8 cellular contexts compared by ENCODE assay signal in genomic region chr2:42828487-42829416, GRCh38. TPM values are rescaled to one million over a fixed set of nuclear protein-coding genes. Genes with fewer than 3 reads are reported as not detected.
DNase-seq lines count a peak whose midpoint lies in the region; ATAC-seq lines count a peak whose summit lies in the region.

No MANE protein-coding gene starts in this region.

- intact Hi-C loops in left colon (cut with DNase I, micrococcal nuclease) = loop anchor here in 1 of 2 donors (5.0 to 10.0 kb wide), 3 partner anchors 656 to 746 kb away; no protein-coding TSS in a partner anchor

- ATAC-seq in GM18502 (IDR thresholded peaks at IDR 0.05; ENCODE audit: poor library complexity, unreplicated experiment) (peak; percentile 87), HG03025 (IDR thresholded peaks at IDR 0.05; ENCODE audit: low FRiP score, unreplicated experiment) (peak; percentile 82), left colon (peak; percentile 88)

- DNase-seq in 8988T = peak; percentile 79
- peak; percentile 52 for DNase-seq in NCI-H226
- peak; percentile 46 for DNase-seq in activated CD4-positive, CD25-positive, alpha-beta regulatory T cell treated with anti-CD3 and anti-CD28 coated beads, Interleukin-2, amount 50 U/mL, for 16 hours (ENCODE audit: low read depth, low spot score)
- DNase-seq in central memory CD4-positive, alpha-beta T cell = peak; percentile 52
- DNase-seq in left colon = peak; percentile 61 to 74
- DNase-seq in stimulated activated CD4-positive, alpha-beta T cell treated with anti-CD3 and anti-CD28 coated beads, Interleukin-2, amount 100 ng/mL, for 48 hours = peak; percentile 57 to 64

RNA-seq across cellular contexts. Expression of gene HAAO, which starts 36.4 kb away (rescaled TPM):
- 10 to 100 TPM; 18.9 to 19.2 TPM for total RNA-seq in left colon

Comparison
In these comparisons a context has a peak if more than half of its experiments do, and no peak if none do; other contexts are left out.
1. Peak in every context shown above with its lines: DNase-seq and ATAC-seq.